Comparison of ENCODE assay signal across 8 cellular contexts in genomic region chr1:150696590-150696989, GRCh38. TPM values are rescaled to one million over a fixed set of nuclear protein-coding genes. Genes with fewer than 3 reads are reported as not detected.
DNase-seq lines count a peak whose midpoint lies in the region; ATAC-seq, FAIRE-seq and TF ChIP-seq lines count a peak whose summit lies in the region.

No MANE protein-coding gene starts in this region.

- H4K20me1 ChIP-seq in astrocyte (ENCODE audit: insufficient read depth, low read length), result peaks cover 4% of the 10 kb centered on the region

- FAIRE-seq in astrocyte (lab: Jason Lieb, UNC), result no peak

- DNase-seq in AG04450 (ENCODE audit: low read depth, low spot score) (no peak), HFF-Myc (ENCODE audit: extremely low read depth, low read depth) (no peak), astrocyte (ENCODE audit: low read depth) (no peak), left kidney (ENCODE audit: low read depth, low spot score) (peak; percentile 38), transverse colon (no peak), UCSD-AML1 (lab: John Stamatoyannopoulos, UW; ENCODE audit: unreplicated experiment) (no peak), NCI-H1105 (lab: John Stamatoyannopoulos, UW) (no peak)

- peak overlapping the region; percentile 77 for H3K9ac ChIP-seq in astrocyte (ENCODE audit: low read length)

- TF ChIP-seq POLR2A in transverse colon (IDR thresholded peaks at IDR 0.05), result no peak

- no peaks in the 10 kb centered on the region for H3K9me3 Mint-ChIP-seq in astrocyte (ENCODE audit: unreplicated experiment)

- CTCF ChIA-PET in AG04450 (lab: Charles Lee), result interaction anchor here (1.2 to 2.4 kb wide), 3 partner anchors 23 to 136 kb away, joined by 5 to 12 read pairs (median 7); no protein-coding TSS in a partner anchor

- no peak for ATAC-seq in activated CD4-positive, CD25-positive, alpha-beta regulatory T cell treated with anti-CD3 and anti-CD28 coated beads, Interleukin-2, amount 50 U/mL, for 24 hours

- no peak overlapping the region for H3K27ac ChIP-seq in AG04450 (ENCODE audit: low read depth, low read length)
- peak overlapping the region; percentile 55 for H3K27ac ChIP-seq in astrocyte (ENCODE audit: low read depth, low read length)
- peak overlapping the region; percentile 82 to 91 (median 87) for H3K27ac ChIP-seq in transverse colon

- H3K27me3 Mint-ChIP-seq in astrocyte (ENCODE audit: low read depth, unreplicated experiment), result no peaks in the 10 kb centered on the region

- intact Hi-C loops in transverse colon (cut with DNase I; ENCODE audit: low total_unique reads), result no loop called here

- H3K4me1 ChIP-seq in astrocyte (ENCODE audit: insufficient read depth, low read length) (peaks cover 7% of the 10 kb centered on the region), transverse colon (peaks cover 0 to 33% (median 18%) of the 10 kb centered on the region in 4 donors)

- in situ Hi-C loops in transverse colon (cut with MboI; ENCODE audit: low pct_ligation_motif_present in 1 of 4, low pct_unique_long_range_greater_than_20kb in 1 of 4, low sequenced_read_pairs in 3 of 4), result no loop called here

- H3K4me3 Mint-ChIP-seq in astrocyte (ENCODE audit: unreplicated experiment), result peak overlapping the region; percentile 100

- H3K36me3 Mint-ChIP-seq in astrocyte (ENCODE audit: low read depth, unreplicated experiment), result no peaks in the 10 kb centered on the region

- H3K4me3 ChIP-seq in AG04450 (ENCODE audit: low read depth, low read length) (peak overlapping the region; percentile 93), HFF-Myc (replicated peaks; ENCODE audit: low read depth, low read length) (peak overlapping the region; percentile 75), astrocyte (ENCODE audit: insufficient read depth, low read depth, low read length) (peak overlapping the region; percentile 97), transverse colon (peak overlapping the region; percentile 39 to 88 (median 48))

- no peaks in the 10 kb centered on the region for H3K27me3 ChIP-seq in AG04450 (ENCODE audit: control insufficient read depth, insufficient read depth, low read length)
- H3K27me3 ChIP-seq in astrocyte (ENCODE audit: insufficient read depth, low read length), result peaks cover under 1% of the 10 kb centered on the region
- no peaks in the 10 kb centered on the region for H3K27me3 ChIP-seq in transverse colon

- no peak for TF ChIP-seq EP300 in transverse colon (IDR thresholded peaks at IDR 0.05; ENCODE audit: low read depth)

- H3K36me3 ChIP-seq in astrocyte (ENCODE audit: insufficient read depth, low read length) (peaks cover 9% of the 10 kb centered on the region), transverse colon (peaks cover 0 to 26% (median 11%) of the 10 kb centered on the region in 4 donors)

- peak overlapping the region; percentile 83 for H3K4me2 ChIP-seq in astrocyte (ENCODE audit: low read length)

- peaks cover 20% of the 10 kb centered on the region for H3K79me2 ChIP-seq in astrocyte (ENCODE audit: insufficient read depth, low read length)

- TF ChIP-seq CTCF in AG04450 (IDR thresholded peaks at IDR 0.05; ENCODE audit: low read depth, low read length) (no peak), HFF-Myc (IDR thresholded peaks at IDR 0.05; ENCODE audit: low read depth, low read length, missing control alignments) (no peak), astrocyte (IDR thresholded peaks at IDR 0.05; ENCODE audit: insufficient read depth, low read depth, low read length) (no peak), transverse colon (IDR thresholded peaks at IDR 0.05) (no peak)

- H2AFZ ChIP-seq in astrocyte (ENCODE audit: low read depth, low read length), result peak overlapping the region; percentile 84

- H3K27ac Mint-ChIP-seq in astrocyte (ENCODE audit: unreplicated experiment), result peak overlapping the region; percentile 96

- WGBS in transverse colon (ENCODE audit: low coverage in 1 of 2), 2 donors, result 1% methylated on average over 6 of the region's 6 CpGs

- H3K9me3 ChIP-seq in AG04450 (ENCODE audit: control insufficient read depth, insufficient read depth, low read length), result no peaks in the 10 kb centered on the region
- H3K9me3 ChIP-seq in astrocyte (ENCODE audit: insufficient read depth, low read depth, low read length), result no peaks in the 10 kb centered on the region
- H3K9me3 ChIP-seq in transverse colon, result no peaks in the 10 kb centered on the region

- POLR2A ChIA-PET in AG04450 (lab: Yijun Ruan, JAX), result interaction anchor here (0.9 to 1.0 kb wide), 4 partner anchors 35 to 117 kb away, joined by 3 to 4 read pairs (median 4); partner anchors contain the start of genes ENSA and MCL1

- H3K4me1 Mint-ChIP-seq in astrocyte (ENCODE audit: low read depth, unreplicated experiment), result peaks cover 5% of the 10 kb centered on the region

RNA-seq across cellular contexts. Expression of gene GOLPH3L, which starts 0.4 kb away (rescaled TPM):
- polyA plus RNA-seq in AG04450 (2011; rRNA removed), result 31.7 and 35.0 TPM in 2 replicates
- polyA minus RNA-seq in AG04450 (2011; rRNA and poly(A)+ RNA removed), result 31.0 and 43.3 TPM in 2 replicates
- 20.9 and 21.3 TPM in 2 replicates for total RNA-seq in astrocyte
- 10 to 100 TPM; 12.7 to 61.0 (median 34.7) TPM for total RNA-seq in transverse colon

RNA-seq across cellular contexts. Expression of gene HORMAD1, which starts 24.1 kb away (rescaled TPM):
- polyA plus RNA-seq in AG04450 (2011; rRNA removed), result not detected in 2 replicates
- polyA minus RNA-seq in AG04450 (2011; rRNA and poly(A)+ RNA removed), result not detected in 2 replicates
- not detected in 2 replicates for total RNA-seq in astrocyte
- total RNA-seq in transverse colon, result 1 to 10 TPM in 1 of 4 donors, under 1 TPM in 1, not detected in 2; 0.41 to 1.6 TPM
